ENCODE assay signal across 27 cellular contexts in the genomic region with DNA sequence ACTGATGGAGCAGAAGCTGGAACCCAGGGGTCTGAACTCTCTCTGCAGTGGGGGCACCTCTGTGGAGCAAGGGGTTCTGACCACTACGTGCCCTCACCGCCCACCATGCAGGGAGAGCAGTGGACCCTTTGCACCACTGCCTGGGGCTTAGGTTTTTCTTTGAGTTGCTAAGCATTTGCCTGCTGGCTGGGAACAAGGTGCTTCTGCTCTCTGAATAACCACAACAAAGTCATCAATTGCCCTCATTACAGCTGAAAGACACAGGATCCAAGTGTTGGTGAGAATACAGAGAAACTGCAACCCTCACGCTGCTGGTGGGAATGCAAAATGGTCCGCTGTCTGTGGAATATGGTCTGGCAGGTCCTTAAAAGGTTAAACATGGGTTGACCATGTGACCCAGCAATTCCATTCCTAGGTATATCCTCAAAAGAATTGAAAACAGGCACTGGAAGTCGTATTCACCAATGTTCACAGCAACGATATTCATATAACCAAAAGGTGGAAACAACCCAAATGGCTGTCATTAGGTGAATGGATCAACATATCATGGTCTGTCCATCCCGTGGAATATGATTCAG. TPM values are rescaled to one million over a fixed set of nuclear protein-coding genes. Genes with fewer than 3 reads are reported as not detected.
"Had no signal": no experiment of that assay in that cellular context is flagged by ENCODE, and none has a peak within 500 bp of the region (broad histone marks: within the 10 kb centered on the region; RNA-seq: fewer than 3 reads in every experiment).

No MANE protein-coding gene starts in this region.

- H3K27me3 ChIP-seq: brain microvascular endothelial cell, ovary, right lobe of liver, testis, upper lobe of left lung had no signal

- H3K9me3 Mint-ChIP-seq: activated B cell treated with CpG ODN at 0.5 μM for 24 hours; activated CD8-positive, alpha-beta T cell treated with anti-CD3 and anti-CD28 coated beads for 36 hours; activated naive CD4-positive, alpha-beta T cell treated with anti-CD3 and anti-CD28 coated beads, Interleukin-2, amount 10 ng/mL, durations not matched to agents 7 days and 5 days; T-helper 1 cell treated with Interleukin-12 subunit alpha and Interleukin-12 subunit beta and Interleukin-4 antibody, amounts not matched to agents 30 μg/mL and 1 μg/mL, for 36 hours had no signal

- H3K4me3 ChIP-seq: coronary artery, mucosa of descending colon, ovary, right lobe of liver, testis, upper lobe of left lung had no signal

- H3K4me1 ChIP-seq: right lobe of liver, testis, upper lobe of left lung had no signal

- H3K27ac ChIP-seq: brain microvascular endothelial cell, coronary artery, ovary, right lobe of liver, testis, upper lobe of left lung had no signal

- DNase-seq: activated B cell treated with CpG ODN at 0.5 μM for 24 hours; activated CD4-positive, alpha-beta T cell treated with anti-CD3 and anti-CD28 coated beads for 4 hours; activated CD8-positive, alpha-beta T cell treated with anti-CD3 and anti-CD28 coated beads for 36 hours; activated effector memory CD4-positive, alpha-beta T cell treated with Interleukin-2 at 50 U/mL for 16 hours; activated naive CD4-positive, alpha-beta T cell treated with anti-CD3 and anti-CD28 coated beads, Interleukin-2, amount 10 ng/mL, durations not matched to agents 7 days and 5 days; activated T-cell treated with anti-CD3 and anti-CD28 coated beads, Interleukin-2, amount 50 U/mL, for 1 hour; aorta; brain microvascular endothelial cell; erythroblast; foreskin melanocyte; glutamatergic neuron; immature natural killer cell; left ventricle myocardium superior; mucosa of descending colon; naive B cell; ovary; right lobe of liver; small intestine; stimulated activated CD4-positive, alpha-beta T cell treated with anti-CD3 and anti-CD28 coated beads, Interleukin-4, amount 100 ng/mL, for 24 hours; testis; upper lobe of left lung had no signal

- H3K27me3 Mint-ChIP-seq: activated B cell treated with CpG ODN at 0.5 μM for 24 hours; activated CD8-positive, alpha-beta T cell treated with anti-CD3 and anti-CD28 coated beads for 36 hours; activated naive CD4-positive, alpha-beta T cell treated with anti-CD3 and anti-CD28 coated beads, Interleukin-2, amount 10 ng/mL, durations not matched to agents 7 days and 5 days; memory B cell; naive B cell; stimulated activated memory B cell treated with anti-CD40 and anti-IgM and Interleukin-4, amounts not matched to agents 10 μg/mL and 1 μg/mL and 100 μg/mL, for 72 hours had no signal

- FAIRE-seq: endometrium, small intestine had no signal

- H3K36me3 ChIP-seq: brain microvascular endothelial cell, ovary, right lobe of liver had no signal

- H3K9me3 ChIP-seq: mucosa of descending colon, ovary, right lobe of liver, testis, upper lobe of left lung had no signal

- ATAC-seq: activated CD8-positive, alpha-beta T cell treated with anti-CD3 and anti-CD28 coated beads for 36 hours; left ventricle myocardium superior; mucosa of descending colon; right lobe of liver; SK-N-SH treated with all-trans-retinoic acid at 6 μM for 48 hours; stimulated activated memory B cell treated with anti-CD40 and anti-IgM and Interleukin-4, amounts not matched to agents 10 μg/mL and 1 μg/mL and 100 μg/mL, for 72 hours had no signal

- H3K4me3 Mint-ChIP-seq: activated B cell treated with CpG ODN at 0.5 μM for 24 hours; activated CD8-positive, alpha-beta T cell treated with anti-CD3 and anti-CD28 coated beads for 36 hours; activated naive CD4-positive, alpha-beta T cell treated with anti-CD3 and anti-CD28 coated beads, Interleukin-2, amount 10 ng/mL, durations not matched to agents 7 days and 5 days; immature natural killer cell; memory B cell; stimulated activated memory B cell treated with anti-CD40 and anti-IgM and Interleukin-4, amounts not matched to agents 10 μg/mL and 1 μg/mL and 100 μg/mL, for 72 hours; T-helper 1 cell treated with Interleukin-12 subunit alpha and Interleukin-12 subunit beta and Interleukin-4 antibody, amounts not matched to agents 30 μg/mL and 1 μg/mL, for 36 hours had no signal

- H3K27ac Mint-ChIP-seq: activated B cell treated with CpG ODN at 0.5 μM for 24 hours; activated CD8-positive, alpha-beta T cell treated with anti-CD3 and anti-CD28 coated beads for 36 hours; activated naive CD4-positive, alpha-beta T cell treated with anti-CD3 and anti-CD28 coated beads, Interleukin-2, amount 10 ng/mL, durations not matched to agents 7 days and 5 days; stimulated activated memory B cell treated with anti-CD40 and anti-IgM and Interleukin-4, amounts not matched to agents 10 μg/mL and 1 μg/mL and 100 μg/mL, for 72 hours; T-helper 1 cell treated with Interleukin-12 subunit alpha and Interleukin-12 subunit beta and Interleukin-4 antibody, amounts not matched to agents 30 μg/mL and 1 μg/mL, for 36 hours had no signal

RNA-seq across cellular contexts. Expression of a gene that starts 59.2 kb away (rescaled TPM):
- total RNA-seq: activated B cell treated with CpG ODN at 0.5 μM for 24 hours; activated CD8-positive, alpha-beta T cell treated with anti-CD3 and anti-CD28 coated beads for 36 hours; aorta; left ventricle myocardium superior; mucosa of descending colon; ovary; right lobe of liver; upper lobe of left lung had no signal
- polyA plus RNA-seq: aorta, immature natural killer cell, ovary, small intestine had no signal
